In the genomic region with DNA sequence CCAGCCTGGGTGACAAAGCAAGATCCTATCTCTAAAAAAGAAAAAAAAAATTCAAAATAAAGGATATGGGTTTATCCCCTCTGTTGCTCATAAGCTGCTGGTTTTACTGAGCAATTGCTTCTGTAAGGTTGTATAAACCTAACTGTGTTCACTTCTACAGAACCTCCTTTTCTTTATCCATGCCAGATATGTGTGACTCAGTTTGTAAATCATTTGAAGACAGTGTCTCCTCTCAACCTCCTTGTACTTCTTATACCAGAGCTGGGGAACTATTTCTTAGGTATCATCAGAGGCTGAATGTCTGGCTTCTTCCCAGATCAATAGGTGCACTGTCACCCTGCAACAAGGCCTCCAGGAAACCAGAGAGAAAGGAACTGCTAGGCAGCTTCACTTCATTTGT, we compare ENCODE assay signal across 1 cellular context.
TF ChIP-seq lines count a peak whose summit lies in the region.

No MANE protein-coding gene starts in this region.

TF ChIP-seq in SK-N-SH, 30 proteins besides CTCF, POLR2A, EP300 and RAD21 (continued from another document):
- TF ChIP-seq POLR2AphosphoS5 (IDR thresholded peaks at IDR 0.05; ENCODE audit: low read depth, low read length), result no peak
- TF ChIP-seq GABPA (IDR thresholded peaks at IDR 0.05; ENCODE audit: low read depth), result no peak
- no peak for TF ChIP-seq RXRA (IDR thresholded peaks at IDR 0.05; ENCODE audit: borderline replicate concordance, low read depth)
- TF ChIP-seq, protein P1, sequence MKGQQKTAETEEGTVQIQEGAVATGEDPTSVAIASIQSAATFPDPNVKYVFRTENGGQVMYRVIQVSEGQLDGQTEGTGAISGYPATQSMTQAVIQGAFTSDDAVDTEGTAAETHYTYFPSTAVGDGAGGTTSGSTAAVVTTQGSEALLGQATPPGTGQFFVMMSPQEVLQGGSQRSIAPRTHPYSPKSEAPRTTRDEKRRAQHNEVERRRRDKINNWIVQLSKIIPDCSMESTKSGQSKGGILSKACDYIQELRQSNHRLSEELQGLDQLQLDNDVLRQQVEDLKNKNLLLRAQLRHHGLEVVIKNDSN (IDR thresholded peaks at IDR 0.05; ENCODE audit: borderline replicate concordance, low read depth), result no peak
- TF ChIP-seq TEAD4 (IDR thresholded peaks at IDR 0.05; ENCODE audit: borderline replicate concordance, insufficient read depth), result no peak
- TF ChIP-seq GATA2 (CRISPR knock-in tag; IDR thresholded peaks at IDR 0.05), result no peak
